Comparison of ENCODE assay signal across 15 cellular contexts in genomic region chr1:22461100-22461499, GRCh38. TPM values are rescaled to one million over a fixed set of nuclear protein-coding genes. Genes with fewer than 3 reads are reported as not detected.
DNase-seq lines count a peak whose midpoint lies in the region; ATAC-seq, FAIRE-seq and TF ChIP-seq lines count a peak whose summit lies in the region.
"Had no signal": no experiment of that assay in that cellular context is flagged by ENCODE, and none has a peak within 500 bp of the region (broad histone marks: within the 10 kb centered on the region; RNA-seq: fewer than 3 reads in every experiment).

No MANE protein-coding gene starts in this region.

- H4K5ac ChIP-seq in mesendoderm (ENCODE audit: low read length), result no peak overlapping the region

- H2BK15ac ChIP-seq in mesendoderm (replicated peaks; ENCODE audit: low read depth), result no peak overlapping the region

- H3K79me1 ChIP-seq in mesendoderm (ENCODE audit: low read length), result peaks cover 7% of the 10 kb centered on the region

- H3K9ac ChIP-seq in liver (ENCODE audit: low read depth in 1 of 2, low read length in 2 of 2), result no peak overlapping the region
- H3K9ac ChIP-seq in mesendoderm (ENCODE audit: low read length), result no peak overlapping the region

- no peaks in the 10 kb centered on the region for H3K36me3 ChIP-seq in CD8-positive, alpha-beta memory T cell (ENCODE audit: insufficient read depth, low read length)
- H3K36me3 ChIP-seq in liver (ENCODE audit: control insufficient read depth in 4 of 4, insufficient read depth in 3 of 4, low read depth in 1 of 4, low read length in 3 of 4) (no peaks in the 10 kb centered on the region), small intestine (ENCODE audit: control insufficient read depth in 2 of 2, insufficient read depth in 2 of 2, low read length in 2 of 2) (no peaks in the 10 kb centered on the region), mesendoderm (ENCODE audit: control insufficient read depth, insufficient read depth, low read length) (no peaks in the 10 kb centered on the region)

- H3K79me2 ChIP-seq in mesendoderm (ENCODE audit: control insufficient read depth, insufficient read depth, low read length), result peaks cover 10% of the 10 kb centered on the region

- no peak overlapping the region for H3K56ac ChIP-seq in mesendoderm (ENCODE audit: low read length)

- no peaks in the 10 kb centered on the region for H3K9me3 ChIP-seq in CD8-positive, alpha-beta memory T cell (ENCODE audit: low read length)
- H3K9me3 ChIP-seq in liver (ENCODE audit: control insufficient read depth in 4 of 4, low read length in 3 of 4), result no peaks in the 10 kb centered on the region
- no peaks in the 10 kb centered on the region for H3K9me3 ChIP-seq in small intestine (ENCODE audit: control insufficient read depth, low read depth)
- H3K9me3 ChIP-seq: Caco-2 had no signal

- no peak for DNase-seq in CD8-positive, alpha-beta memory T cell
- no peak for DNase-seq in central memory CD8-positive, alpha-beta T cell (ENCODE audit: low spot score in 2 of 2)
- DNase-seq in small intestine (peak; percentile 19), mesendoderm (no peak)
- DNase-seq: Caco-2; CD8-positive, alpha-beta T cell; DND-41; GDM1 had no signal

- H2BK120ac ChIP-seq in mesendoderm (ENCODE audit: low read depth, low read length), result no peak overlapping the region

- no peaks in the 10 kb centered on the region for H3K27me3 Mint-ChIP-seq in CD8-positive, alpha-beta memory T cell
- no peaks in the 10 kb centered on the region for H3K27me3 Mint-ChIP-seq in central memory CD8-positive, alpha-beta T cell
- H3K27me3 Mint-ChIP-seq: IgD-negative memory B cell had no signal

- H3K36me3 Mint-ChIP-seq in CD8-positive, alpha-beta memory T cell, result peaks cover 0 to 10% (median 2%) of the 10 kb centered on the region in 3 donors
- H3K36me3 Mint-ChIP-seq in central memory CD8-positive, alpha-beta T cell (ENCODE audit: insufficient read depth), result no peaks in the 10 kb centered on the region

- no peak for TF ChIP-seq CTCF in liver (IDR thresholded peaks at IDR 0.05; ENCODE audit: low read depth, low read length, missing input control)

- WGBS in liver, result 59% methylated on average over 3 of the region's 3 CpGs
- WGBS in small intestine, 3 donors, result 26 to 78% (median 40%) methylated on average over 3 of the region's 3 CpGs
- no CpG with 5 or more reads among the region's 3 CpGs for WGBS in mesendoderm (ENCODE audit: extremely low coverage, insufficient coverage, low lambda C conversion rate)

- H4K8ac ChIP-seq in mesendoderm (ENCODE audit: low read depth, low read length), result no peak overlapping the region

- no peak overlapping the region for H3K4me3 ChIP-seq in CD8-positive, alpha-beta memory T cell (ENCODE audit: low read length)
- H3K4me3 ChIP-seq in liver (ENCODE audit: low read depth in 1 of 3, low read length in 3 of 3), result no peak overlapping the region
- no peak overlapping the region for H3K4me3 ChIP-seq in small intestine (ENCODE audit: low read depth in 1 of 2, low read length in 2 of 2)
- H3K4me3 ChIP-seq in mesendoderm (ENCODE audit: low read length), result no peak overlapping the region

- peak overlapping the region in 5 of 8 donors; percentile 27 to 93 (median 44) for H3K27ac Mint-ChIP-seq in CD8-positive, alpha-beta memory T cell
- H3K27ac Mint-ChIP-seq in central memory CD8-positive, alpha-beta T cell (ENCODE audit: low read depth), result peak overlapping the region; percentile 7
- H3K27ac Mint-ChIP-seq: CD14-positive monocyte; CD8-positive, alpha-beta T cell had no signal

- no peak overlapping the region for H3K4me2 ChIP-seq in mesendoderm (ENCODE audit: low read length)

- CTCF ChIA-PET in CD8-positive, alpha-beta memory T cell (lab: Charles Lee), result interaction anchor here (1.2 kb wide), 1 partner anchor 11 kb away, joined by 3 read pairs; no protein-coding TSS in a partner anchor

- no peak overlapping the region for H3K23ac ChIP-seq in mesendoderm (ENCODE audit: low read length)

- peaks cover 11% of the 10 kb centered on the region for H3K4me1 ChIP-seq in CD8-positive, alpha-beta memory T cell (ENCODE audit: insufficient read depth, low read length)
- peaks cover 4 to 22% (median 12%) of the 10 kb centered on the region in 4 donors for H3K4me1 ChIP-seq in liver (ENCODE audit: control insufficient read depth in 4 of 4, insufficient read depth in 4 of 4, low read length in 3 of 4)
- peaks cover 0 to 4% of the 10 kb centered on the region in 2 donors for H3K4me1 ChIP-seq in small intestine (ENCODE audit: control insufficient read depth in 2 of 2, insufficient read depth in 1 of 2, low read depth in 1 of 2, low read length in 1 of 2)
- H3K4me1 ChIP-seq in mesendoderm (ENCODE audit: control insufficient read depth, low read depth, low read length), result no peaks in the 10 kb centered on the region

- no peaks in the 10 kb centered on the region for H3K27me3 ChIP-seq in CD8-positive, alpha-beta memory T cell (ENCODE audit: insufficient read depth, low read length, poor library complexity, severe bottlenecking)
- H3K27me3 ChIP-seq in liver (ENCODE audit: control insufficient read depth in 4 of 4, insufficient read depth in 4 of 4, low read length in 3 of 4) (no peaks in the 10 kb centered on the region), small intestine (ENCODE audit: control insufficient read depth in 2 of 2, insufficient read depth in 2 of 2, low read length in 2 of 2) (no peaks in the 10 kb centered on the region), mesendoderm (ENCODE audit: insufficient read depth, low read length, poor library complexity) (no peaks in the 10 kb centered on the region)

- no peak overlapping the region for H3K4ac ChIP-seq in mesendoderm (ENCODE audit: low read depth, low read length)

- H3K18ac ChIP-seq in mesendoderm (ENCODE audit: low read length), result no peak overlapping the region

- no peak for FAIRE-seq in small intestine (lab: Jason Lieb, UNC)

- no peak overlapping the region for H2AK5ac ChIP-seq in mesendoderm (ENCODE audit: low read length)

- peak overlapping the region in 1 of 7 donors; percentile 6 for H3K4me3 Mint-ChIP-seq in CD8-positive, alpha-beta memory T cell
- no peak overlapping the region for H3K4me3 Mint-ChIP-seq in central memory CD8-positive, alpha-beta T cell
- H3K4me3 Mint-ChIP-seq: CD14-positive monocyte; CD8-positive, alpha-beta T cell had no signal

- H3K4me1 Mint-ChIP-seq in CD8-positive, alpha-beta memory T cell, result peaks cover 46 to 79% (median 78%) of the 10 kb centered on the region in 3 donors
- peaks cover 63% of the 10 kb centered on the region for H3K4me1 Mint-ChIP-seq in central memory CD8-positive, alpha-beta T cell

- H3K9me3 Mint-ChIP-seq in CD8-positive, alpha-beta memory T cell, result no peaks in the 10 kb centered on the region
- no peaks in the 10 kb centered on the region for H3K9me3 Mint-ChIP-seq in central memory CD8-positive, alpha-beta T cell
- H3K9me3 Mint-ChIP-seq: IgD-negative memory B cell had no signal

- TF ChIP-seq RAD21 in liver (IDR thresholded peaks at IDR 0.05), result no peak

- no peak overlapping the region for H2BK5ac ChIP-seq in mesendoderm (ENCODE audit: low read length)

- POLR2A ChIA-PET in CD8-positive, alpha-beta memory T cell (lab: Charles Lee), result interaction anchor here (1.0 kb wide), 1 partner anchor 9 kb away, joined by 3 read pairs; no protein-coding TSS in a partner anchor

- no peak overlapping the region for H3K27ac ChIP-seq in CD8-positive, alpha-beta memory T cell (ENCODE audit: low read depth, low read length)
- H3K27ac ChIP-seq in liver (ENCODE audit: low read depth in 1 of 2, low read length in 2 of 2), result no peak overlapping the region
- no peak overlapping the region for H3K27ac ChIP-seq in small intestine (ENCODE audit: low read depth in 1 of 2, low read length in 1 of 2)
- no peak overlapping the region for H3K27ac ChIP-seq in mesendoderm (ENCODE audit: low read depth, low read length)
- H3K27ac ChIP-seq: 22Rv1 had no signal

- no peak for ATAC-seq in central memory CD8-positive, alpha-beta T cell (replicated peaks; ENCODE audit: extremely low read depth, poor library complexity, severe bottlenecking)
- no peak for ATAC-seq in HG02870 (IDR thresholded peaks at IDR 0.05; ENCODE audit: unreplicated experiment)
- no peak for ATAC-seq in HG02623 (IDR thresholded peaks at IDR 0.05; ENCODE audit: unreplicated experiment)
- ATAC-seq: CD8-positive, alpha-beta T cell; HCT116 had no signal

TF ChIP-seq in liver, 16 proteins besides CTCF, POLR2A, EP300 and RAD21:
- TF ChIP-seq FOXA2 (IDR thresholded peaks at IDR 0.05) (no peak), RXRA (IDR thresholded peaks at IDR 0.05) (no peak), HNF4A (conservative IDR thresholded peaks at IDR 0.05) (peak; percentile 45 to 52), TAF1 (conservative IDR thresholded peaks at IDR 0.05) (no peak), SP1 (IDR thresholded peaks at IDR 0.05) (no peak)
TF ChIP-seq in liver: peak in this region for 1.

RNA-seq across cellular contexts. Expression of gene ZBTB40, which starts 9.4 kb away (rescaled TPM):
- total RNA-seq in CD8-positive, alpha-beta memory T cell, result 10 to 100 TPM; 29.5 to 30.0 TPM
- 4.1 TPM for polyA plus RNA-seq in CD8-positive, alpha-beta memory T cell
- total RNA-seq in liver, result 10 to 100 TPM in 1 of 2 donors, 1 to 10 TPM in 1; 7.1 to 11.2 TPM
- polyA plus RNA-seq in liver, result 1 to 10 TPM; 2.1 to 2.2 TPM
- polyA plus RNA-seq in small intestine, result 1 to 10 TPM; 4.1 to 6.8 (median 6.5) TPM
- polyA plus RNA-seq in mesendoderm (2013, experiment 1 of 2), result 9.6 TPM
- 9.6 TPM for polyA plus RNA-seq in mesendoderm (2013, experiment 2 of 2)
